9 cellular contexts compared by ENCODE assay signal in genomic region chr1:238089615-238090014, GRCh38.
"Had no signal": no experiment of that assay in that cellular context is flagged by ENCODE, and none has a peak within 500 bp of the region (broad histone marks: within the 10 kb centered on the region; RNA-seq: fewer than 3 reads in every experiment).

No MANE protein-coding gene starts in this region.

- H3K9me3 Mint-ChIP-seq: GM23338, H9 had no signal

- DNase-seq: H9, HCEC 1CT, Karpas-422, KBM-7 had no signal

- H3K27ac ChIP-seq: HL-60, KMS-11 had no signal

- H3K27me3 Mint-ChIP-seq: IgD-negative memory B cell had no signal

- ATAC-seq: GM23338, HepG2 had no signal

- H3K4me3 Mint-ChIP-seq: GM23338, H9, IgD-negative memory B cell had no signal

- H3K36me3 Mint-ChIP-seq: IgD-negative memory B cell had no signal

- H3K4me1 Mint-ChIP-seq: IgD-negative memory B cell had no signal

- H3K27ac Mint-ChIP-seq: IgD-negative memory B cell had no signal

- H3K4me3 ChIP-seq: GM23338 had no signal
